ENCODE assay signal across 1 cellular context in genomic region chr1:162596514-162597170, GRCh38.
TF ChIP-seq lines count a peak whose summit lies in the region.

No MANE protein-coding gene starts in this region.

TF ChIP-seq in HepG2, 621 proteins besides CTCF, POLR2A, EP300 and RAD21 (continued from another document and continues in another):
- no peak for TF ChIP-seq E2F2 (CRISPR knock-in tag; IDR thresholded peaks at IDR 0.05; ENCODE audit: borderline replicate concordance)
- TF ChIP-seq HOXA5 (CRISPR knock-in tag; IDR thresholded peaks at IDR 0.05), result no peak
- TF ChIP-seq, protein P1, sequence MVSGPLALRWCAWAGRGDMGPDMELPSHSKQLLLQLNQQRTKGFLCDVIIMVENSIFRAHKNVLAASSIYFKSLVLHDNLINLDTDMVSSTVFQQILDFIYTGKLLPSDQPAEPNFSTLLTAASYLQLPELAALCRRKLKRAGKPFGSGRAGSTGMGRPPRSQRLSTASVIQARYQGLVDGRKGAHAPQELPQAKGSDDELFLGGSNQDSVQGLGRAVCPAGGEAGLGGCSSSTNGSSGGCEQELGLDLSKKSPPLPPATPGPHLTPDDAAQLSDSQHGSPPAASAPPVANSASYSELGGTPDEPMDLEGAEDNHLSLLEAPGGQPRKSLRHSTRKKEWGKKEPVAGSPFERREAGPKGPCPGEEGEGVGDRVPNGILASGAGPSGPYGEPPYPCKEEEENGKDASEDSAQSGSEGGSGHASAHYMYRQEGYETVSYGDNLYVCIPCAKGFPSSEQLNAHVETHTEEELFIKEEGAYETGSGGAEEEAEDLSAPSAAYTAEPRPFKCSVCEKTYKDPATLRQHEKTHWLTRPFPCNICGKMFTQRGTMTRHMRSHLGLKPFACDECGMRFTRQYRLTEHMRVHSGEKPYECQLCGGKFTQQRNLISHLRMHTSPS (CRISPR knock-in tag; IDR thresholded peaks at IDR 0.05; ENCODE audit: low read depth), result no peak
- TF ChIP-seq, protein P2, sequence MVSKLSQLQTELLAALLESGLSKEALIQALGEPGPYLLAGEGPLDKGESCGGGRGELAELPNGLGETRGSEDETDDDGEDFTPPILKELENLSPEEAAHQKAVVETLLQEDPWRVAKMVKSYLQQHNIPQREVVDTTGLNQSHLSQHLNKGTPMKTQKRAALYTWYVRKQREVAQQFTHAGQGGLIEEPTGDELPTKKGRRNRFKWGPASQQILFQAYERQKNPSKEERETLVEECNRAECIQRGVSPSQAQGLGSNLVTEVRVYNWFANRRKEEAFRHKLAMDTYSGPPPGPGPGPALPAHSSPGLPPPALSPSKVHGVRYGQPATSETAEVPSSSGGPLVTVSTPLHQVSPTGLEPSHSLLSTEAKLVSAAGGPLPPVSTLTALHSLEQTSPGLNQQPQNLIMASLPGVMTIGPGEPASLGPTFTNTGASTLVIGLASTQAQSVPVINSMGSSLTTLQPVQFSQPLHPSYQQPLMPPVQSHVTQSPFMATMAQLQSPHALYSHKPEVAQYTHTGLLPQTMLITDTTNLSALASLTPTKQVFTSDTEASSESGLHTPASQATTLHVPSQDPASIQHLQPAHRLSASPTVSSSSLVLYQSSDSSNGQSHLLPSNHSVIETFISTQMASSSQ (IDR thresholded peaks at IDR 0.05; ENCODE audit: low read depth), result 0 out of 2 replicates have a peak, but pooled peaks have one; percentile 7
- TF ChIP-seq, protein P2 (CRISPR knock-in tag; IDR thresholded peaks at IDR 0.05; ENCODE audit: borderline replicate concordance), result 0 out of 2 replicates have a peak, but pooled peaks have one; percentile 27
- no peak for TF ChIP-seq YEATS2 (CRISPR knock-in tag; IDR thresholded peaks at IDR 0.05; ENCODE audit: borderline replicate concordance)
- no peak for TF ChIP-seq ZKSCAN8 (CRISPR knock-in tag; IDR thresholded peaks at IDR 0.05; ENCODE audit: borderline replicate concordance)
- TF ChIP-seq SNAPC2 (CRISPR knock-in tag; IDR thresholded peaks at IDR 0.05), result 0 out of 2 replicates have a peak, but pooled peaks have one; percentile 29
- peak; percentile 22; the same call in 1 of the 2 replicates for TF ChIP-seq IRF2 (CRISPR knock-in tag; IDR thresholded peaks at IDR 0.05)
- no peak for TF ChIP-seq NCOA5 (CRISPR knock-in tag; IDR thresholded peaks at IDR 0.05)
- peak; percentile 45; the same call in 1 of the 2 replicates for TF ChIP-seq TEF (CRISPR knock-in tag; IDR thresholded peaks at IDR 0.05)
- peak; percentile 94 for TF ChIP-seq HNF4A (CRISPR knock-in tag; IDR thresholded peaks at IDR 0.05)
- TF ChIP-seq ZNF225 (CRISPR knock-in tag; IDR thresholded peaks at IDR 0.05), result no peak
- no peak for TF ChIP-seq NFE2L2 (IDR thresholded peaks at IDR 0.05; ENCODE audit: low read length)
- no peak for TF ChIP-seq E2F5 (CRISPR knock-in tag; conservative IDR thresholded peaks at IDR 0.05)
- TF ChIP-seq MLLT10 (CRISPR knock-in tag; IDR thresholded peaks at IDR 0.05), result no peak
- no peak for TF ChIP-seq RFX3 (CRISPR knock-in tag; IDR thresholded peaks at IDR 0.05)
- no peak for TF ChIP-seq GLI4 (CRISPR knock-in tag; IDR thresholded peaks at IDR 0.05; ENCODE audit: borderline replicate concordance)
- no peak for TF ChIP-seq ZNF687 (CRISPR knock-in tag; IDR thresholded peaks at IDR 0.05)
- no peak for TF ChIP-seq ZNF564 (CRISPR knock-in tag; IDR thresholded peaks at IDR 0.05)
- TF ChIP-seq ZNF841 (CRISPR knock-in tag; IDR thresholded peaks at IDR 0.05; ENCODE audit: borderline replicate concordance), result no peak
- TF ChIP-seq TAF1 (CRISPR knock-in tag; IDR thresholded peaks at IDR 0.05), result no peak
- no peak for TF ChIP-seq CCAR2 (optimal IDR thresholded peaks at IDR 0.05; ENCODE audit: low read depth, low read length)
- TF ChIP-seq ZSCAN29 (CRISPR knock-in tag; conservative IDR thresholded peaks at IDR 0.05), result no peak
- peak; percentile 76; the same call in 1 of the 2 replicates for TF ChIP-seq NCOR1 (IDR thresholded peaks at IDR 0.05; ENCODE audit: borderline replicate concordance, low read length)
- TF ChIP-seq SOX13 (IDR thresholded peaks at IDR 0.05), result no peak
- TF ChIP-seq SOX13 (CRISPR knock-in tag; conservative IDR thresholded peaks at IDR 0.05 in 1 of 2, IDR thresholded peaks at IDR 0.05 in 1 of 2), result peak in 1 of 2 experiments; percentile 78; a peak in 2 of 4 replicates
- TF ChIP-seq RFX5 (IDR thresholded peaks at IDR 0.05; ENCODE audit: low read depth, low read length), result no peak
- TF ChIP-seq, protein P3, sequence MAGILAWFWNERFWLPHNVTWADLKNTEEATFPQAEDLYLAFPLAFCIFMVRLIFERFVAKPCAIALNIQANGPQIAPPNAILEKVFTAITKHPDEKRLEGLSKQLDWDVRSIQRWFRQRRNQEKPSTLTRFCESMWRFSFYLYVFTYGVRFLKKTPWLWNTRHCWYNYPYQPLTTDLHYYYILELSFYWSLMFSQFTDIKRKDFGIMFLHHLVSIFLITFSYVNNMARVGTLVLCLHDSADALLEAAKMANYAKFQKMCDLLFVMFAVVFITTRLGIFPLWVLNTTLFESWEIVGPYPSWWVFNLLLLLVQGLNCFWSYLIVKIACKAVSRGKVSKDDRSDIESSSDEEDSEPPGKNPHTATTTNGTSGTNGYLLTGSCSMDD (CRISPR knock-in tag; IDR thresholded peaks at IDR 0.05), result no peak
- TF ChIP-seq ZNF775 (CRISPR knock-in tag; IDR thresholded peaks at IDR 0.05; ENCODE audit: borderline replicate concordance), result no peak
- TF ChIP-seq GZF1 (CRISPR knock-in tag; IDR thresholded peaks at IDR 0.05), result no peak
- TF ChIP-seq ZNF18 (CRISPR knock-in tag; IDR thresholded peaks at IDR 0.05; ENCODE audit: insufficient replicate concordance), result no peak
- no peak for TF ChIP-seq ZNF24 (IDR thresholded peaks at IDR 0.05)
- peak; percentile 90; the same call in 1 of the 2 replicates for TF ChIP-seq AHDC1 (CRISPR knock-in tag; IDR thresholded peaks at IDR 0.05; ENCODE audit: borderline replicate concordance)
- peak; percentile 53 for TF ChIP-seq HDAC2 (CRISPR knock-in tag; IDR thresholded peaks at IDR 0.05)
- TF ChIP-seq ZNF552 (CRISPR knock-in tag; IDR thresholded peaks at IDR 0.05; ENCODE audit: borderline replicate concordance), result no peak
- TF ChIP-seq FOXA1 (IDR thresholded peaks at IDR 0.05), result no peak
- peak; percentile 60 for TF ChIP-seq FOXA1 (CRISPR knock-in tag; IDR thresholded peaks at IDR 0.05)
- peak; percentile 80 for TF ChIP-seq RXRB (CRISPR knock-in tag; IDR thresholded peaks at IDR 0.05; ENCODE audit: borderline replicate concordance)
- no peak for TF ChIP-seq LCORL (IDR thresholded peaks at IDR 0.05)
- TF ChIP-seq LCORL (CRISPR knock-in tag; IDR thresholded peaks at IDR 0.05), result peak; percentile 32; the same call in 1 of the 2 replicates
- TF ChIP-seq ZNF614 (CRISPR knock-in tag; IDR thresholded peaks at IDR 0.05; ENCODE audit: borderline replicate concordance), result 0 out of 2 replicates have a peak, but pooled peaks have one; percentile 23
